Comparison of ENCODE assay signal across 2 cellular contexts in the genomic region with DNA sequence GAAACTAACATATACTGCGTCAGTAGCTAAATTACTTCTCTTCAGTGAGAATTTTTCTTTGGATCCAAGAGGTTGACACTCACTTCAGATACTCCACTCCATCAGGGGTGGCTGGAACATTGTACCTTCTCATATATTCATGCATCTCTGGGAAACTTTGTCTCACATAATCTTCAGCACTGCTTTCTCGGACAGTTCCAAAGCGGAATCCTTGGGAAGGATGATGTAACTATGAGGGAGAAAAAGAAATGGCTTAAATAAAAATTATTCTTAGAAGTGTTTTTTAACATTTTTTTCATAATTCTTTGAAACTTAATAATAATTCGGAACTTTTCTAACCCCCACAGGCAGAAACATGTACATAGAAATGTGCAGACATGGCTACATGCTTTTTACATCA.
A peak's percentile ranks its signal among the peaks of the same experiment; 100 is the strongest.
TF ChIP-seq lines count a peak whose summit lies in the region.

No MANE protein-coding gene starts in this region.

TF ChIP-seq in Ishikawa, 13 proteins besides CTCF, POLR2A, EP300 and RAD21:
- TF ChIP-seq, protein P1, sequence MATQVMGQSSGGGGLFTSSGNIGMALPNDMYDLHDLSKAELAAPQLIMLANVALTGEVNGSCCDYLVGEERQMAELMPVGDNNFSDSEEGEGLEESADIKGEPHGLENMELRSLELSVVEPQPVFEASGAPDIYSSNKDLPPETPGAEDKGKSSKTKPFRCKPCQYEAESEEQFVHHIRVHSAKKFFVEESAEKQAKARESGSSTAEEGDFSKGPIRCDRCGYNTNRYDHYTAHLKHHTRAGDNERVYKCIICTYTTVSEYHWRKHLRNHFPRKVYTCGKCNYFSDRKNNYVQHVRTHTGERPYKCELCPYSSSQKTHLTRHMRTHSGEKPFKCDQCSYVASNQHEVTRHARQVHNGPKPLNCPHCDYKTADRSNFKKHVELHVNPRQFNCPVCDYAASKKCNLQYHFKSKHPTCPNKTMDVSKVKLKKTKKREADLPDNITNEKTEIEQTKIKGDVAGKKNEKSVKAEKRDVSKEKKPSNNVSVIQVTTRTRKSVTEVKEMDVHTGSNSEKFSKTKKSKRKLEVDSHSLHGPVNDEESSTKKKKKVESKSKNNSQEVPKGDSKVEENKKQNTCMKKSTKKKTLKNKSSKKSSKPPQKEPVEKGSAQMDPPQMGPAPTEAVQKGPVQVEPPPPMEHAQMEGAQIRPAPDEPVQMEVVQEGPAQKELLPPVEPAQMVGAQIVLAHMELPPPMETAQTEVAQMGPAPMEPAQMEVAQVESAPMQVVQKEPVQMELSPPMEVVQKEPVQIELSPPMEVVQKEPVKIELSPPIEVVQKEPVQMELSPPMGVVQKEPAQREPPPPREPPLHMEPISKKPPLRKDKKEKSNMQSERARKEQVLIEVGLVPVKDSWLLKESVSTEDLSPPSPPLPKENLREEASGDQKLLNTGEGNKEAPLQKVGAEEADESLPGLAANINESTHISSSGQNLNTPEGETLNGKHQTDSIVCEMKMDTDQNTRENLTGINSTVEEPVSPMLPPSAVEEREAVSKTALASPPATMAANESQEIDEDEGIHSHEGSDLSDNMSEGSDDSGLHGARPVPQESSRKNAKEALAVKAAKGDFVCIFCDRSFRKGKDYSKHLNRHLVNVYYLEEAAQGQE (IDR thresholded peaks at IDR 0.05; ENCODE audit: low read depth) = peak; percentile 85
- TF ChIP-seq CREB1 (IDR thresholded peaks at IDR 0.05; ENCODE audit: low read depth) (no peak), CEBPB (IDR thresholded peaks at IDR 0.05) (peak; percentile 51; the same call in 1 of the 2 replicates)

TF ChIP-seq in K562, 482 proteins besides CTCF, POLR2A, EP300 and RAD21 (continues in another document):
- TF ChIP-seq, protein P1 (CRISPR knock-in tag; IDR thresholded peaks at IDR 0.05; ENCODE audit: low read depth) = peak; percentile 89
- TF ChIP-seq, protein P2, sequence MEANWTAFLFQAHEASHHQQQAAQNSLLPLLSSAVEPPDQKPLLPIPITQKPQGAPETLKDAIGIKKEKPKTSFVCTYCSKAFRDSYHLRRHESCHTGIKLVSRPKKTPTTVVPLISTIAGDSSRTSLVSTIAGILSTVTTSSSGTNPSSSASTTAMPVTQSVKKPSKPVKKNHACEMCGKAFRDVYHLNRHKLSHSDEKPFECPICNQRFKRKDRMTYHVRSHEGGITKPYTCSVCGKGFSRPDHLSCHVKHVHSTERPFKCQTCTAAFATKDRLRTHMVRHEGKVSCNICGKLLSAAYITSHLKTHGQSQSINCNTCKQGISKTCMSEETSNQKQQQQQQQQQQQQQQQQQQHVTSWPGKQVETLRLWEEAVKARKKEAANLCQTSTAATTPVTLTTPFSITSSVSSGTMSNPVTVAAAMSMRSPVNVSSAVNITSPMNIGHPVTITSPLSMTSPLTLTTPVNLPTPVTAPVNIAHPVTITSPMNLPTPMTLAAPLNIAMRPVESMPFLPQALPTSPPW (CRISPR knock-in tag; IDR thresholded peaks at IDR 0.05) = no peak
- peak; percentile 93 for TF ChIP-seq EHMT2 (IDR thresholded peaks at IDR 0.05)
- TF ChIP-seq, protein P3, sequence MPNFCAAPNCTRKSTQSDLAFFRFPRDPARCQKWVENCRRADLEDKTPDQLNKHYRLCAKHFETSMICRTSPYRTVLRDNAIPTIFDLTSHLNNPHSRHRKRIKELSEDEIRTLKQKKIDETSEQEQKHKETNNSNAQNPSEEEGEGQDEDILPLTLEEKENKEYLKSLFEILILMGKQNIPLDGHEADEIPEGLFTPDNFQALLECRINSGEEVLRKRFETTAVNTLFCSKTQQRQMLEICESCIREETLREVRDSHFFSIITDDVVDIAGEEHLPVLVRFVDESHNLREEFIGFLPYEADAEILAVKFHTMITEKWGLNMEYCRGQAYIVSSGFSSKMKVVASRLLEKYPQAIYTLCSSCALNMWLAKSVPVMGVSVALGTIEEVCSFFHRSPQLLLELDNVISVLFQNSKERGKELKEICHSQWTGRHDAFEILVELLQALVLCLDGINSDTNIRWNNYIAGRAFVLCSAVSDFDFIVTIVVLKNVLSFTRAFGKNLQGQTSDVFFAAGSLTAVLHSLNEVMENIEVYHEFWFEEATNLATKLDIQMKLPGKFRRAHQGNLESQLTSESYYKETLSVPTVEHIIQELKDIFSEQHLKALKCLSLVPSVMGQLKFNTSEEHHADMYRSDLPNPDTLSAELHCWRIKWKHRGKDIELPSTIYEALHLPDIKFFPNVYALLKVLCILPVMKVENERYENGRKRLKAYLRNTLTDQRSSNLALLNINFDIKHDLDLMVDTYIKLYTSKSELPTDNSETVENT (CRISPR knock-in tag; IDR thresholded peaks at IDR 0.05) = no peak
- TF ChIP-seq TOE1 (IDR thresholded peaks at IDR 0.05; ENCODE audit: borderline replicate concordance) = no peak
- no peak for TF ChIP-seq TOE1 (CRISPR knock-in tag; IDR thresholded peaks at IDR 0.05; ENCODE audit: borderline replicate concordance, low read depth)
- TF ChIP-seq, protein P4, sequence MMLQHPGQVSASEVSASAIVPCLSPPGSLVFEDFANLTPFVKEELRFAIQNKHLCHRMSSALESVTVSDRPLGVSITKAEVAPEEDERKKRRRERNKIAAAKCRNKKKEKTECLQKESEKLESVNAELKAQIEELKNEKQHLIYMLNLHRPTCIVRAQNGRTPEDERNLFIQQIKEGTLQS (IDR thresholded peaks at IDR 0.05) = peak; percentile 70
- TF ChIP-seq, protein P4 (CRISPR knock-in tag; conservative IDR thresholded peaks at IDR 0.05) = no peak
- TF ChIP-seq CSDE1 (IDR thresholded peaks at IDR 0.05) = no peak
- TF ChIP-seq, protein P5, sequence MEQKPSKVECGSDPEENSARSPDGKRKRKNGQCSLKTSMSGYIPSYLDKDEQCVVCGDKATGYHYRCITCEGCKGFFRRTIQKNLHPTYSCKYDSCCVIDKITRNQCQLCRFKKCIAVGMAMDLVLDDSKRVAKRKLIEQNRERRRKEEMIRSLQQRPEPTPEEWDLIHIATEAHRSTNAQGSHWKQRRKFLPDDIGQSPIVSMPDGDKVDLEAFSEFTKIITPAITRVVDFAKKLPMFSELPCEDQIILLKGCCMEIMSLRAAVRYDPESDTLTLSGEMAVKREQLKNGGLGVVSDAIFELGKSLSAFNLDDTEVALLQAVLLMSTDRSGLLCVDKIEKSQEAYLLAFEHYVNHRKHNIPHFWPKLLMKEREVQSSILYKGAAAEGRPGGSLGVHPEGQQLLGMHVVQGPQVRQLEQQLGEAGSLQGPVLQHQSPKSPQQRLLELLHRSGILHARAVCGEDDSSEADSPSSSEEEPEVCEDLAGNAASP (IDR thresholded peaks at IDR 0.05) = no peak
- TF ChIP-seq, protein P6, sequence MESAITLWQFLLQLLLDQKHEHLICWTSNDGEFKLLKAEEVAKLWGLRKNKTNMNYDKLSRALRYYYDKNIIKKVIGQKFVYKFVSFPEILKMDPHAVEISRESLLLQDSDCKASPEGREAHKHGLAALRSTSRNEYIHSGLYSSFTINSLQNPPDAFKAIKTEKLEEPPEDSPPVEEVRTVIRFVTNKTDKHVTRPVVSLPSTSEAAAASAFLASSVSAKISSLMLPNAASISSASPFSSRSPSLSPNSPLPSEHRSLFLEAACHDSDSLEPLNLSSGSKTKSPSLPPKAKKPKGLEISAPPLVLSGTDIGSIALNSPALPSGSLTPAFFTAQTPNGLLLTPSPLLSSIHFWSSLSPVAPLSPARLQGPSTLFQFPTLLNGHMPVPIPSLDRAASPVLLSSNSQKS (CRISPR knock-in tag; IDR thresholded peaks at IDR 0.05) = no peak
- TF ChIP-seq NR2C1 (IDR thresholded peaks at IDR 0.05) = no peak
- TF ChIP-seq NR2C1 (tag; IDR thresholded peaks at IDR 0.05) = no peak
- TF ChIP-seq ZC3H11A (IDR thresholded peaks at IDR 0.05; ENCODE audit: low read depth, low read length) = no peak
- TF ChIP-seq ZNF766 (CRISPR knock-in tag; conservative IDR thresholded peaks at IDR 0.05) = peak; percentile 62; the same call in 1 of the 2 replicates
- TF ChIP-seq E2F3 (CRISPR knock-in tag; IDR thresholded peaks at IDR 0.05) = no peak
- TF ChIP-seq, protein P7, sequence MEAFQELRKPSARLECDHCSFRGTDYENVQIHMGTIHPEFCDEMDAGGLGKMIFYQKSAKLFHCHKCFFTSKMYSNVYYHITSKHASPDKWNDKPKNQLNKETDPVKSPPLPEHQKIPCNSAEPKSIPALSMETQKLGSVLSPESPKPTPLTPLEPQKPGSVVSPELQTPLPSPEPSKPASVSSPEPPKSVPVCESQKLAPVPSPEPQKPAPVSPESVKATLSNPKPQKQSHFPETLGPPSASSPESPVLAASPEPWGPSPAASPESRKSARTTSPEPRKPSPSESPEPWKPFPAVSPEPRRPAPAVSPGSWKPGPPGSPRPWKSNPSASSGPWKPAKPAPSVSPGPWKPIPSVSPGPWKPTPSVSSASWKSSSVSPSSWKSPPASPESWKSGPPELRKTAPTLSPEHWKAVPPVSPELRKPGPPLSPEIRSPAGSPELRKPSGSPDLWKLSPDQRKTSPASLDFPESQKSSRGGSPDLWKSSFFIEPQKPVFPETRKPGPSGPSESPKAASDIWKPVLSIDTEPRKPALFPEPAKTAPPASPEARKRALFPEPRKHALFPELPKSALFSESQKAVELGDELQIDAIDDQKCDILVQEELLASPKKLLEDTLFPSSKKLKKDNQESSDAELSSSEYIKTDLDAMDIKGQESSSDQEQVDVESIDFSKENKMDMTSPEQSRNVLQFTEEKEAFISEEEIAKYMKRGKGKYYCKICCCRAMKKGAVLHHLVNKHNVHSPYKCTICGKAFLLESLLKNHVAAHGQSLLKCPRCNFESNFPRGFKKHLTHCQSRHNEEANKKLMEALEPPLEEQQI (IDR thresholded peaks at IDR 0.05) = no peak
- TF ChIP-seq POLR2H (tag; IDR thresholded peaks at IDR 0.05; ENCODE audit: low read depth) = no peak
- TF ChIP-seq JUNB (CRISPR knock-in tag; conservative IDR thresholded peaks at IDR 0.05) = no peak
- no peak for TF ChIP-seq ZNF583 (CRISPR knock-in tag; IDR thresholded peaks at IDR 0.05)
- no peak for TF ChIP-seq COPS2 (conservative IDR thresholded peaks at IDR 0.05)
- peak; percentile 74; the same call in 1 of the 2 replicates for TF ChIP-seq MIER1 (IDR thresholded peaks at IDR 0.05; ENCODE audit: low read depth)
- TF ChIP-seq SAFB (IDR thresholded peaks at IDR 0.05; ENCODE audit: borderline replicate concordance, low read depth, low read length) = no peak
- no peak for TF ChIP-seq ZNF184 (CRISPR knock-in tag; IDR thresholded peaks at IDR 0.05)
- TF ChIP-seq TRIM24 (IDR thresholded peaks at IDR 0.05) = peak; percentile 52 to 59; a peak in 2 of 4 replicates
- no peak for TF ChIP-seq GABPA (tag; conservative IDR thresholded peaks at IDR 0.05; ENCODE audit: low read depth)
- TF ChIP-seq, protein P8, sequence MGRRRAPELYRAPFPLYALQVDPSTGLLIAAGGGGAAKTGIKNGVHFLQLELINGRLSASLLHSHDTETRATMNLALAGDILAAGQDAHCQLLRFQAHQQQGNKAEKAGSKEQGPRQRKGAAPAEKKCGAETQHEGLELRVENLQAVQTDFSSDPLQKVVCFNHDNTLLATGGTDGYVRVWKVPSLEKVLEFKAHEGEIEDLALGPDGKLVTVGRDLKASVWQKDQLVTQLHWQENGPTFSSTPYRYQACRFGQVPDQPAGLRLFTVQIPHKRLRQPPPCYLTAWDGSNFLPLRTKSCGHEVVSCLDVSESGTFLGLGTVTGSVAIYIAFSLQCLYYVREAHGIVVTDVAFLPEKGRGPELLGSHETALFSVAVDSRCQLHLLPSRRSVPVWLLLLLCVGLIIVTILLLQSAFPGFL (CRISPR knock-in tag; IDR thresholded peaks at IDR 0.05) = no peak
- TF ChIP-seq, protein P9, sequence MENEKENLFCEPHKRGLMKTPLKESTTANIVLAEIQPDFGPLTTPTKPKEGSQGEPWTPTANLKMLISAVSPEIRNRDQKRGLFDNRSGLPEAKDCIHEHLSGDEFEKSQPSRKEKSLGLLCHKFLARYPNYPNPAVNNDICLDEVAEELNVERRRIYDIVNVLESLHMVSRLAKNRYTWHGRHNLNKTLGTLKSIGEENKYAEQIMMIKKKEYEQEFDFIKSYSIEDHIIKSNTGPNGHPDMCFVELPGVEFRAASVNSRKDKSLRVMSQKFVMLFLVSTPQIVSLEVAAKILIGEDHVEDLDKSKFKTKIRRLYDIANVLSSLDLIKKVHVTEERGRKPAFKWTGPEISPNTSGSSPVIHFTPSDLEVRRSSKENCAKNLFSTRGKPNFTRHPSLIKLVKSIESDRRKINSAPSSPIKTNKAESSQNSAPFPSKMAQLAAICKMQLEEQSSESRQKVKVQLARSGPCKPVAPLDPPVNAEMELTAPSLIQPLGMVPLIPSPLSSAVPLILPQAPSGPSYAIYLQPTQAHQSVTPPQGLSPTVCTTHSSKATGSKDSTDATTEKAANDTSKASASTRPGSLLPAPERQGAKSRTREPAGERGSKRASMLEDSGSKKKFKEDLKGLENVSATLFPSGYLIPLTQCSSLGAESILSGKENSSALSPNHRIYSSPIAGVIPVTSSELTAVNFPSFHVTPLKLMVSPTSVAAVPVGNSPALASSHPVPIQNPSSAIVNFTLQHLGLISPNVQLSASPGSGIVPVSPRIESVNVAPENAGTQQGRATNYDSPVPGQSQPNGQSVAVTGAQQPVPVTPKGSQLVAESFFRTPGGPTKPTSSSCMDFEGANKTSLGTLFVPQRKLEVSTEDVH (IDR thresholded peaks at IDR 0.05; ENCODE audit: low read depth, partially characterized antibody) = no peak
- TF ChIP-seq TAL1 (IDR thresholded peaks at IDR 0.05) = no peak
